9 cellular contexts compared by ENCODE assay signal in genomic region chr1:26994020-26994745, GRCh38. TPM values are rescaled to one million over a fixed set of nuclear protein-coding genes. Genes with fewer than 3 reads are reported as not detected.
A peak's percentile ranks its signal among the peaks of the same experiment; 100 is the strongest.
DNase-seq lines count a peak whose midpoint lies in the region; ATAC-seq and TF ChIP-seq lines count a peak whose summit lies in the region.
"Had no signal": no experiment of that assay in that cellular context is flagged by ENCODE, and none has a peak within 500 bp of the region (broad histone marks: within the 10 kb centered on the region; RNA-seq: fewer than 3 reads in every experiment).

No MANE protein-coding gene starts in this region.

- peaks cover 90% of the 10 kb centered on the region for H3K36me3 Mint-ChIP-seq in Calu3 (ENCODE audit: insufficient read depth, unreplicated experiment)

- H3K9me3 Mint-ChIP-seq in Calu3 (ENCODE audit: low read depth, unreplicated experiment): no peaks in the 10 kb centered on the region

- peak; percentile 15 for ATAC-seq in HG02852 (IDR thresholded peaks at IDR 0.05; ENCODE audit: unreplicated experiment)
- ATAC-seq in foreskin keratinocyte: no peak
- no peak for ATAC-seq in HG03520 (IDR thresholded peaks at IDR 0.05; ENCODE audit: unreplicated experiment)

- peaks cover 52% of the 10 kb centered on the region for H3K4me1 ChIP-seq in foreskin keratinocyte

- CTCF ChIA-PET in Calu3 (lab: Charles Lee): interaction anchor here (0.6 to 1.9 kb wide), 3 partner anchors 26 to 28 kb away, joined by 3 to 6 read pairs (median 3); no protein-coding TSS in a partner anchor

- DNase-seq in Calu3 (no peak), foreskin keratinocyte (no peak), retina (peak; percentile 58), NOMO-1 treated with dmso at 0.1 percent for 144 hours (lab: John Stamatoyannopoulos, UW; ENCODE audit: unreplicated experiment) (no peak), HuH-7.5 (ENCODE audit: low spot score) (no peak)
- peak; percentile 25 for DNase-seq in activated CD8-positive, alpha-beta memory T cell treated with anti-CD3 and anti-CD28 coated beads, Interleukin-2, amount 50 U/mL, for 4 hours

- H3K27ac ChIP-seq in foreskin keratinocyte: peak overlapping the region; percentile 48

- H3K4me3 Mint-ChIP-seq in Calu3 (ENCODE audit: low read depth, unreplicated experiment): peak overlapping the region; percentile 81

- intact Hi-C loops in Calu3 (cut with micrococcal nuclease; ENCODE audit: unreplicated experiment): no loop called here

- TF ChIP-seq CTCF in Calu3 (IDR thresholded peaks at IDR 0.05; ENCODE audit: unreplicated experiment) (no peak), foreskin keratinocyte (conservative IDR thresholded peaks at IDR 0.05) (no peak)

- no TSS peak for BruUV-seq in Calu3 (replicated peaks; lab: Mats Ljungman, UMichigan)

- peaks cover 36% of the 10 kb centered on the region for H3K4me1 Mint-ChIP-seq in Calu3 (ENCODE audit: low read depth, unreplicated experiment)

- H3K27me3 ChIP-seq in foreskin keratinocyte: no peaks in the 10 kb centered on the region

- H3K27ac Mint-ChIP-seq in Calu3 (ENCODE audit: unreplicated experiment): peak overlapping the region; percentile 95

- H3K27me3 Mint-ChIP-seq in Calu3 (ENCODE audit: unreplicated experiment): no peaks in the 10 kb centered on the region

RNA-seq across cellular contexts. Expression of gene TRNP1, which starts 0.7 kb away (rescaled TPM):
- total RNA-seq in Calu3 (2022) (195 and 277 TPM in 2 replicates), foreskin keratinocyte (72.3 and 79.0 TPM in 2 replicates)
- polyA plus RNA-seq in foreskin keratinocyte: 88.9 and 102 TPM in 2 replicates

RNA-seq across cellular contexts. Expression of gene TENT5B, which starts 18.5 kb away (rescaled TPM):
- total RNA-seq in Calu3 (2022): 0.59 and 1.0 TPM in 2 replicates
- 55.8 and 59.5 TPM in 2 replicates for total RNA-seq in foreskin keratinocyte
- 46.7 and 50.3 TPM in 2 replicates for polyA plus RNA-seq in foreskin keratinocyte

RNA-seq across cellular contexts. Expression of gene KDF1, which starts 33.9 kb away (rescaled TPM):
- total RNA-seq in Calu3 (2022) (18.9 and 19.4 TPM in 2 replicates), foreskin keratinocyte (27.8 and 32.8 TPM in 2 replicates)
- polyA plus RNA-seq in foreskin keratinocyte: 29.9 and 33.8 TPM in 2 replicates
- total RNA-seq: myocyte had no signal

Comparison
In these comparisons a context has a peak if more than half of its experiments do, and no peak if none do; other contexts are left out.
1. DNase-seq: peak in activated CD8-positive, alpha-beta memory T cell treated with anti-CD3 and anti-CD28 coated beads, Interleukin-2, amount 50 U/mL, for 4 hours (single experiment) and retina (single experiment); none in Calu3 (single experiment), foreskin keratinocyte (0 of 2), NOMO-1 treated with dmso at 0.1 percent for 144 hours (single experiment) and HuH-7.5 (single experiment).
2. RNA of gene TENT5B, which starts 18.5 kb away (total RNA-seq): 55.8 to 59.5 TPM in foreskin keratinocyte; 0.59 to 1.0 TPM in Calu3; every median in the first group is over 10 times any median in the second.